24 cellular contexts compared by ENCODE assay signal in the genomic region with DNA sequence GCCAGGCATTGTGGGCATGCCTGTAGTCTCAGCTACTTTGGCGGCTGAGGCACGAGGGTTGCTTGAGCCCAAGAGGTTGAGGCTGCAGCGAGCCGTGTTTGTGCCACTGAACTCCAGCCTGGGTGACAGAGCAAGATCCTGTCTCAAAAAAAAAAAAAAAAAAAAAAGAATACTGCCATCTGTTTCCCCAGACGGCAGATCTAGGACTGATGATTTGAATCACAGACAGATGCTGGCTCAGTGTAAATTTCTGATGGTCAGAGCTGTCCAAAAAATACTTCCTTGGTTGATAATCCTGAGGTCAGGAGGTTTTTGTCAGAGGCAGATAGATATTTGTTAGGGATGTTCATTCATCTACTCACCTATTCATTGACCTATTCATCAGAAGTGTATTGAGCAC.
"Had no signal": no experiment of that assay in that cellular context is flagged by ENCODE, and none has a peak within 500 bp of the region (broad histone marks: within the 10 kb centered on the region; RNA-seq: fewer than 3 reads in every experiment).

No MANE protein-coding gene starts in this region.

- H3K36me3 ChIP-seq: colonic mucosa, gastrocnemius medialis, heart left ventricle, left lung, neutrophil, spleen, thoracic aorta, tibial nerve, upper lobe of left lung had no signal

- DNase-seq: colonic mucosa; effector CD8-positive, alpha-beta T cell; endodermal cell; foreskin fibroblast; gastrocnemius medialis; heart left ventricle; left cardiac atrium; left lung; mesenchymal stem cell; mucosa of descending colon; naive B cell; psoas muscle; right cardiac atrium; spleen; stimulated activated CD4-positive, alpha-beta T cell treated with anti-CD3 and anti-CD28 coated beads, Interleukin-2, amount 100 ng/mL, for 48 hours; stimulated activated naive B cell treated with anti-CD40 and anti-IgM and Interleukin-4, amounts not matched to agents 10 μg/mL and 1 μg/mL and 100 μg/mL, for 72 hours; upper lobe of left lung had no signal

- H3K27me3 ChIP-seq: colonic mucosa, gastrocnemius medialis, heart left ventricle, hepatocyte, left lung, neutrophil, spleen, tibial nerve, upper lobe of left lung had no signal

- H3K9me3 ChIP-seq: colonic mucosa, gastrocnemius medialis, heart left ventricle, left lung, mucosa of descending colon, neutrophil, psoas muscle, thoracic aorta, tibial nerve, upper lobe of left lung had no signal

- H3K4me1 ChIP-seq: colonic mucosa, gastrocnemius medialis, heart left ventricle, left lung, parathyroid adenoma, psoas muscle, spleen, tibial nerve, upper lobe of left lung had no signal

- H3K27ac ChIP-seq: colonic mucosa, epithelial cell of prostate, gastrocnemius medialis, heart left ventricle, hepatocyte, left lung, neutrophil, parathyroid adenoma, psoas muscle, skin epidermis, spleen, thoracic aorta, tibial nerve, upper lobe of left lung had no signal

- H3K4me3 ChIP-seq: colonic mucosa, gastrocnemius medialis, heart left ventricle, hepatocyte, left lung, mucosa of descending colon, psoas muscle, skin epidermis, spleen, thoracic aorta, tibial nerve, upper lobe of left lung had no signal
